Comparison of ENCODE assay signal across 3 cellular contexts in genomic region chr4:173475751-173476150, GRCh38.
"Had no signal": no experiment of that assay in that cellular context is flagged by ENCODE, and none has a peak within 500 bp of the region (broad histone marks: within the 10 kb centered on the region; RNA-seq: fewer than 3 reads in every experiment).

No MANE protein-coding gene starts in this region.

- ATAC-seq: GM12878 had no signal

- DNase-seq: GDM1, GF-D8 had no signal

- H3K4me3 ChIP-seq: GM12878 had no signal
